ENCODE assay signal across 1 cellular context in the genomic region with DNA sequence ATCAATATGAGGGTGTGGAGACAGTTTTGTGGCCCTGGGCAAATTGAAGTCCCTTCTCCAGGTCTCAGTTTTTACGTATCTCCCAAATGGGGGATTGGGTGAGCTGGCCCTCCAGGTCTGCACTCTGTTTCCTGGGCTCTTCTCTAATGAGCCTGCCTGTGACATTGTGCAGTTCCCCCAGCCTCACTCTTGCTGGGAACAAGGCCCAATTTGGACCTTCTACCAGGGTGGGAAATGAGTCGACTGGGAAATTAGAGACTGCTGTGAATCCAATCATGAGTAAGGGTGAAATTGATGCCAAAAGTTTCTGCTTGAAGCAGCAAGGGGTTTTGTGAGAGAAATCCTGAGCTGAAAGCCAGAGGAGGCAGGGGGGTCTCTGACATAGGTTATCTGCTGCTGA.
TF ChIP-seq lines count a peak whose summit lies in the region.

No MANE protein-coding gene starts in this region.

TF ChIP-seq in SK-N-SH, 30 proteins besides CTCF, POLR2A, EP300 and RAD21 (continued from another document):
- TF ChIP-seq, protein P1, sequence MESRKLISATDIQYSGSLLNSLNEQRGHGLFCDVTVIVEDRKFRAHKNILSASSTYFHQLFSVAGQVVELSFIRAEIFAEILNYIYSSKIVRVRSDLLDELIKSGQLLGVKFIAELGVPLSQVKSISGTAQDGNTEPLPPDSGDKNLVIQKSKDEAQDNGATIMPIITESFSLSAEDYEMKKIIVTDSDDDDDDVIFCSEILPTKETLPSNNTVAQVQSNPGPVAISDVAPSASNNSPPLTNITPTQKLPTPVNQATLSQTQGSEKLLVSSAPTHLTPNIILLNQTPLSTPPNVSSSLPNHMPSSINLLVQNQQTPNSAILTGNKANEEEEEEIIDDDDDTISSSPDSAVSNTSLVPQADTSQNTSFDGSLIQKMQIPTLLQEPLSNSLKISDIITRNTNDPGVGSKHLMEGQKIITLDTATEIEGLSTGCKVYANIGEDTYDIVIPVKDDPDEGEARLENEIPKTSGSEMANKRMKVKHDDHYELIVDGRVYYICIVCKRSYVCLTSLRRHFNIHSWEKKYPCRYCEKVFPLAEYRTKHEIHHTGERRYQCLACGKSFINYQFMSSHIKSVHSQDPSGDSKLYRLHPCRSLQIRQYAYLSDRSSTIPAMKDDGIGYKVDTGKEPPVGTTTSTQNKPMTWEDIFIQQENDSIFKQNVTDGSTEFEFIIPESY (IDR thresholded peaks at IDR 0.05; ENCODE audit: borderline replicate concordance, low read depth), result no peak
- TF ChIP-seq, protein P2, sequence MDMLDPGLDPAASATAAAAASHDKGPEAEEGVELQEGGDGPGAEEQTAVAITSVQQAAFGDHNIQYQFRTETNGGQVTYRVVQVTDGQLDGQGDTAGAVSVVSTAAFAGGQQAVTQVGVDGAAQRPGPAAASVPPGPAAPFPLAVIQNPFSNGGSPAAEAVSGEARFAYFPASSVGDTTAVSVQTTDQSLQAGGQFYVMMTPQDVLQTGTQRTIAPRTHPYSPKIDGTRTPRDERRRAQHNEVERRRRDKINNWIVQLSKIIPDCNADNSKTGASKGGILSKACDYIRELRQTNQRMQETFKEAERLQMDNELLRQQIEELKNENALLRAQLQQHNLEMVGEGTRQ (IDR thresholded peaks at IDR 0.05; ENCODE audit: borderline replicate concordance, low read depth, low read length), result no peak
- TF ChIP-seq FOSL2 (IDR thresholded peaks at IDR 0.05; ENCODE audit: borderline replicate concordance, low read depth), result no peak
- TF ChIP-seq, protein P3, sequence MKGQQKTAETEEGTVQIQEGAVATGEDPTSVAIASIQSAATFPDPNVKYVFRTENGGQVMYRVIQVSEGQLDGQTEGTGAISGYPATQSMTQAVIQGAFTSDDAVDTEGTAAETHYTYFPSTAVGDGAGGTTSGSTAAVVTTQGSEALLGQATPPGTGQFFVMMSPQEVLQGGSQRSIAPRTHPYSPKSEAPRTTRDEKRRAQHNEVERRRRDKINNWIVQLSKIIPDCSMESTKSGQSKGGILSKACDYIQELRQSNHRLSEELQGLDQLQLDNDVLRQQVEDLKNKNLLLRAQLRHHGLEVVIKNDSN (IDR thresholded peaks at IDR 0.05; ENCODE audit: borderline replicate concordance, low read depth), result no peak
- no peak for TF ChIP-seq MEF2A (IDR thresholded peaks at IDR 0.05; ENCODE audit: borderline replicate concordance, low read depth)
- TF ChIP-seq JUND (IDR thresholded peaks at IDR 0.05), result no peak
TF ChIP-seq in SK-N-SH: peak in this region for 0.
